ENCODE assay signal across 25 cellular contexts in genomic region chr5:89883967-89884366, GRCh38.
"Had no signal": no experiment of that assay in that cellular context is flagged by ENCODE, and none has a peak within 500 bp of the region (broad histone marks: within the 10 kb centered on the region; RNA-seq: fewer than 3 reads in every experiment).

No MANE protein-coding gene starts in this region.

- ATAC-seq: activated CD4-positive, CD25-positive, alpha-beta regulatory T cell treated with anti-CD3 and anti-CD28 coated beads, Interleukin-2, amount 50 U/mL, for 24 hours; activated CD8-positive, alpha-beta T cell treated with anti-CD3 and anti-CD28 coated beads for 36 hours; activated T-cell treated with anti-CD3 and anti-CD28 coated beads, Interleukin-2, amount 50 U/mL, for 72 hours; PC-3; T-helper 17 cell had no signal

- FAIRE-seq: colon, RCC 7860, TTC549 had no signal

- DNase-seq: activated CD4-positive, alpha-beta T cell treated with anti-CD3 and anti-CD28 coated beads for 4 hours; activated CD8-positive, alpha-beta memory T cell treated with anti-CD3 and anti-CD28 coated beads, Interleukin-2, amount 50 U/mL, for 4 hours; activated CD8-positive, alpha-beta T cell treated with anti-CD3 and anti-CD28 coated beads for 36 hours; activated gamma-delta T cell treated with Interleukin-2 at 50 U/mL for 16 hours; activated naive CD4-positive, alpha-beta T cell treated with anti-CD3 and anti-CD28 coated beads, Interleukin-2, amount 10 ng/mL, durations not matched to agents 7 days and 5 days; activated naive CD8-positive, alpha-beta T cell treated with anti-CD3 and anti-CD28 coated beads for 36 hours; activated T-cell treated with anti-CD3 and anti-CD28 coated beads, Interleukin-2, amount 50 U/mL, for 72 hours; anterior cingulate cortex; cerebellar nuclear complex; MM.1S; NCI-H1092; NCI-H1436; NCI-H1694 treated with DMSO at 0.1 percent for 48 hours; NCI-H2029 treated with DMSO at 0.1 percent for 48 hours; NCI-H510A treated with DMSO at 0.1 percent for 48 hours; NCI-H69; NK-92 treated with Interleukin-12 subunit alpha and Interleukin-12 subunit beta, amount 100 ng/mL, for 24 hours; PC-3; SHP77; T-helper 17 cell; T-helper 9 cell had no signal
